Comparison of ENCODE assay signal across 20 cellular contexts in the genomic region with DNA sequence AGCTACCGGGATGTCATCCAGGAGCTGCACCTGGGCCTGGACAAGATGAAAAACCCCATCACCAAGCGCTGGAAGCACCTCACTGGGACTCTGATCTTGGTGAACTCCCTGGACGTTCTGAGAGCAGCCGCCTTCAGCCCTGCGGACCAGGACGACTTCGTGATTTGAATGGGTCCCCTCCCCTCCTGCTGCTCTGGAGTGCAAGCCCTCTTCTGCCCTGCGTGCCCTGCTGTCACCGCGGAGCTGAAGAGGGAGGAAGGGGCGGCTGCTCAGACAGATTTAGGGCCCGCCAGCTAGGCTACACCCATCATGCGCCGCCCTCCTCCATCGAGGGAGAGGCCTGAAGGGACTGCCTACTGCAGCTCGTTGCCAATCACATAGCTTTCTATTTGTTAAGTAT.
"Had no signal": no experiment of that assay in that cellular context is flagged by ENCODE, and none has a peak within 500 bp of the region (broad histone marks: within the 10 kb centered on the region; RNA-seq: fewer than 3 reads in every experiment).

No MANE protein-coding gene starts in this region.

- H3K27ac Mint-ChIP-seq: activated B cell treated with CpG ODN at 0.5 μM for 24 hours; activated naive CD4-positive, alpha-beta T cell treated with anti-CD3 and anti-CD28 coated beads, Interleukin-2, amount 10 ng/mL, durations not matched to agents 7 days and 5 days; activated naive CD8-positive, alpha-beta T cell treated with anti-CD3 and anti-CD28 coated beads, Interleukin-2, amount 50 U/mL, for 24 hours; natural killer cell; stimulated activated naive CD8-positive, alpha-beta T cell treated with anti-CD3 and anti-CD28 coated beads, Interleukin-15, Interleukin-2, amounts not matched to agents 100 ng/mL and 50 ng/mL, for 24 hours; T-helper 1 cell treated with Interleukin-12 subunit alpha and Interleukin-12 subunit beta and Interleukin-4 antibody, amounts not matched to agents 30 μg/mL and 1 μg/mL, for 36 hours had no signal

- H3K4me3 Mint-ChIP-seq: activated B cell treated with CpG ODN at 0.5 μM for 24 hours; activated naive CD4-positive, alpha-beta T cell treated with anti-CD3 and anti-CD28 coated beads, Interleukin-2, amount 10 ng/mL, durations not matched to agents 7 days and 5 days; activated naive CD8-positive, alpha-beta T cell treated with anti-CD3 and anti-CD28 coated beads, Interleukin-2, amount 50 U/mL, for 24 hours; central memory CD8-positive, alpha-beta T cell; natural killer cell; stimulated activated naive CD8-positive, alpha-beta T cell treated with anti-CD3 and anti-CD28 coated beads, Interleukin-15, Interleukin-2, amounts not matched to agents 100 ng/mL and 50 ng/mL, for 24 hours; T-helper 1 cell treated with Interleukin-12 subunit alpha and Interleukin-12 subunit beta and Interleukin-4 antibody, amounts not matched to agents 30 μg/mL and 1 μg/mL, for 36 hours had no signal

- H3K36me3 Mint-ChIP-seq: activated naive CD4-positive, alpha-beta T cell treated with anti-CD3 and anti-CD28 coated beads, Interleukin-2, amount 10 ng/mL, durations not matched to agents 7 days and 5 days; natural killer cell had no signal

- H3K27me3 ChIP-seq: hepatocyte, pancreas, tibial artery had no signal

- H3K9me3 Mint-ChIP-seq: activated B cell treated with CpG ODN at 0.5 μM for 24 hours; activated naive CD4-positive, alpha-beta T cell treated with anti-CD3 and anti-CD28 coated beads, Interleukin-2, amount 10 ng/mL, durations not matched to agents 7 days and 5 days; activated naive CD8-positive, alpha-beta T cell treated with anti-CD3 and anti-CD28 coated beads, Interleukin-2, amount 50 U/mL, for 24 hours; central memory CD8-positive, alpha-beta T cell; natural killer cell; stimulated activated naive CD8-positive, alpha-beta T cell treated with anti-CD3 and anti-CD28 coated beads, Interleukin-15, Interleukin-2, amounts not matched to agents 100 ng/mL and 50 ng/mL, for 24 hours; T-helper 1 cell treated with Interleukin-12 subunit alpha and Interleukin-12 subunit beta and Interleukin-4 antibody, amounts not matched to agents 30 μg/mL and 1 μg/mL, for 36 hours had no signal

- H3K9me3 ChIP-seq: left ventricle myocardium inferior, pancreas, tibial artery had no signal

- ATAC-seq: activated naive CD8-positive, alpha-beta T cell treated with anti-CD3 and anti-CD28 coated beads, Interleukin-2, amount 50 U/mL, for 24 hours; natural killer cell; pancreas; right cardiac atrium had no signal

- DNase-seq: activated B cell treated with CpG ODN at 0.5 μM for 24 hours; activated CD4-positive, alpha-beta T cell treated with anti-CD3 and anti-CD28 coated beads for 4 hours; activated CD4-positive, alpha-beta T cell treated with anti-CD3 and anti-CD28 coated beads, Interleukin-2, amount 50 U/mL, for 48 hours; activated naive CD8-positive, alpha-beta T cell treated with anti-CD3 and anti-CD28 coated beads, Interleukin-2, amount 50 U/mL, for 24 hours; activated T-cell treated with anti-CD3 and anti-CD28 coated beads, Interleukin-2, amount 50 U/mL, for 48 hours; cortex of kidney; left ventricle myocardium inferior; mammary epithelial cell; midbrain; natural killer cell; right cardiac atrium; stimulated activated CD4-positive, alpha-beta T cell treated with anti-CD3 and anti-CD28 coated beads, Interleukin-1b, Interleukin-23, amount 100 ng/mL, for 48 hours; substantia nigra had no signal

- H3K4me1 Mint-ChIP-seq: activated naive CD4-positive, alpha-beta T cell treated with anti-CD3 and anti-CD28 coated beads, Interleukin-2, amount 10 ng/mL, durations not matched to agents 7 days and 5 days; activated naive CD8-positive, alpha-beta T cell treated with anti-CD3 and anti-CD28 coated beads, Interleukin-2, amount 50 U/mL, for 24 hours had no signal

- H3K27ac ChIP-seq: hepatocyte, left ventricle myocardium inferior, tibial artery had no signal

- H3K4me3 ChIP-seq: hepatocyte, left ventricle myocardium inferior, pancreas, tibial artery had no signal
